1 cellular context compared by ENCODE assay signal in genomic region chr19:14775326-14775725, GRCh38.
TF ChIP-seq lines count a peak whose summit lies in the region.

No MANE protein-coding gene starts in this region.

TF ChIP-seq in K562, 482 proteins besides CTCF, POLR2A, EP300 and RAD21:
- TF ChIP-seq ZNF121 (CRISPR knock-in tag; conservative IDR thresholded peaks at IDR 0.05): peak; percentile 33; the same call in 1 of the 2 replicates
